In genomic region chr19:54403054-54403453, GRCh38 we compare ENCODE assay signal across 31 cellular contexts. TPM values are rescaled to one million over a fixed set of nuclear protein-coding genes. Genes with fewer than 3 reads are reported as not detected.
"Had no signal": no experiment of that assay in that cellular context is flagged by ENCODE, and none has a peak within 500 bp of the region (broad histone marks: within the 10 kb centered on the region; RNA-seq: fewer than 3 reads in every experiment).

No MANE protein-coding gene starts in this region.

- H3K36me3 ChIP-seq: ascending aorta, cardiac muscle cell had no signal

- H3K27ac ChIP-seq: ascending aorta, cardiac muscle cell, VCaP had no signal

- H3K4me1 ChIP-seq: ascending aorta had no signal

- H3K4me3 ChIP-seq: ascending aorta, cardiac muscle cell had no signal

- FAIRE-seq: bronchial epithelial cell, TTC549 had no signal

- H3K27me3 ChIP-seq: ascending aorta, cardiac muscle cell had no signal

- DNase-seq: activated B cell treated with CpG ODN at 0.5 μM for 24 hours; activated CD4-positive, alpha-beta memory T cell treated with anti-CD3 and anti-CD28 coated beads, Interleukin-2, amount 10 ng/mL, durations not matched to agents 7 days and 5 days; activated CD4-positive, alpha-beta T cell treated with anti-CD3 and anti-CD28 coated beads for 48 hours; activated CD4-positive, alpha-beta T cell treated with anti-CD3 and anti-CD28 coated beads, Interleukin-2, amount 10 ng/mL, durations not matched to agents 7 days and 5 days; activated CD4-positive, alpha-beta T cell treated with anti-CD3 and anti-CD28 coated beads, Interleukin-2, amount 50 U/mL, for 48 hours; activated CD4-positive, CD25-positive, alpha-beta regulatory T cell treated with anti-CD3 and anti-CD28 coated beads, Interleukin-2, amount 50 U/mL, for 72 hours; activated CD8-positive, alpha-beta memory T cell treated with anti-CD3 and anti-CD28 coated beads for 24 hours; activated CD8-positive, alpha-beta memory T cell treated with anti-CD3 and anti-CD28 coated beads, Interleukin-2, amount 10 ng/mL, durations not matched to agents 7 days and 5 days; activated CD8-positive, alpha-beta memory T cell treated with anti-CD3 and anti-CD28 coated beads, Interleukin-2, amount 50 U/mL, for 48 hours; activated CD8-positive, alpha-beta T cell treated with anti-CD3 and anti-CD28 coated beads, Interleukin-2, amount 10 ng/mL, durations not matched to agents 7 days and 5 days; activated effector memory CD4-positive, alpha-beta T cell treated with Interleukin-2 at 50 U/mL for 16 hours; activated gamma-delta T cell; activated naive CD4-positive, alpha-beta T cell treated with anti-CD3 and anti-CD28 coated beads, Interleukin-2, amount 10 ng/mL, durations not matched to agents 7 days and 5 days; activated naive CD4-positive, alpha-beta T cell treated with Interleukin-2 at 50 U/mL for 16 hours; activated naive CD8-positive, alpha-beta T cell treated with anti-CD3 and anti-CD28 coated beads, Interleukin-2, amount 10 ng/mL, durations not matched to agents 7 days and 5 days; activated naive CD8-positive, alpha-beta T cell treated with anti-CD3 and anti-CD28 coated beads, Interleukin-2, amount 50 U/mL, for 24 hours; activated T-cell treated with anti-CD3 and anti-CD28 coated beads, Interleukin-2, amount 50 U/mL, for 24 hours; activated T-cell treated with anti-CD3 and anti-CD28 coated beads, Interleukin-2, amount 50 U/mL, for 48 hours; amygdala; anterior cingulate cortex; caudate nucleus; cerebellar nuclear complex; T-helper 1 cell; T-helper 2 cell; T-helper 9 cell had no signal

- H3K9me3 ChIP-seq: ascending aorta had no signal

RNA-seq across cellular contexts. Expression of gene TTYH1, which starts 12.2 kb away (rescaled TPM):
- total RNA-seq: activated B cell treated with CpG ODN at 0.5 μM for 24 hours, bronchial epithelial cell, cardiac muscle cell, chondrocyte had no signal

RNA-seq across cellular contexts. Expression of gene LAIR1, which starts 38.3 kb away (rescaled TPM):
- total RNA-seq: bronchial epithelial cell, cardiac muscle cell, chondrocyte had no signal
- polyA plus RNA-seq: cardiac muscle cell had no signal
